In the genomic region with DNA sequence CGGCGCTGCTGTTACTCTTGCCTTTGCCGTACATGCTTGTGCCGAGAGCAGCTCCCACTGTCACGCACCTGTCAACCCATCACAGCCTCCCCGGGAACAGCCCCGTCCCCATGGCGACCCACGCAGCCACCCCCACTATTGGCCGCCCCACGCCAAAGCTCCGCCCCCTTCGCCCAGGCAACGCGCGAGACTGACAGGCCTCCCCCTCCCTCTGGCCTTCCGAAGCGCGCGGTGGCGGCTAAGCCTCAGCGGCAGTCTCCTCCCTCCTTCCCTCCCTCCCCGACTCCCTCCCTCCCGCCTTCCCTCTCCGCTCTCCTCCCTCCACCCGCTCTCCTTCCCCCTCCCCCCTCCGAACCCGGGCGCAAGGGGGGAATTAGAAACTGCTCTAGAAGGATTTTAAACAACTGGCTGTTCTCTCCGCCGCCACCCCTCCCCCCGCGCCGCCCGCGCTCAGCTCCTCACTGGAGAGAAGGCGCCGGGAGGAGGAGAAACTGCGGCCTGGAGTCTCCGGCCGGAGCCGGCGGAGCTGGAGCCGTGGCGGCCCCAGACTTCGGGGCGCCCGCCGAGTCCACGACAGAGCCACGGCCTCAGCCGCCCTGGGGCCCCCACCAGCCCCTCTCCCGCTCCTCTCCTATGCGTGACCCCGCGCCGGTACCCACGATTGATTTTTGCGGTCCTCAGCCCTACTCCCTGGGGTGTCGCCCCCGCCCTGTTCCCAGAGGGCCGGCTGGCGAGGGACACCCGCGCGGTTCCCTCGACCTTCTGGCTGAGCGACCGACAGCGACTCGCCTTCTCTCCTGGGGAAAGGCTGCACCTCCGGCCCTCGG, we compare ENCODE assay signal across 1 cellular context.
TF ChIP-seq lines count a peak whose summit lies in the region.

A gene (minus strand): TSS at position 89 of the 827 bp plus-strand sequence. CDS start 55 bp downstream, at position 34.

TF ChIP-seq in K562, 482 proteins besides CTCF, POLR2A, EP300 and RAD21 (continued from another document and continues in another):
- TF ChIP-seq, protein P1, sequence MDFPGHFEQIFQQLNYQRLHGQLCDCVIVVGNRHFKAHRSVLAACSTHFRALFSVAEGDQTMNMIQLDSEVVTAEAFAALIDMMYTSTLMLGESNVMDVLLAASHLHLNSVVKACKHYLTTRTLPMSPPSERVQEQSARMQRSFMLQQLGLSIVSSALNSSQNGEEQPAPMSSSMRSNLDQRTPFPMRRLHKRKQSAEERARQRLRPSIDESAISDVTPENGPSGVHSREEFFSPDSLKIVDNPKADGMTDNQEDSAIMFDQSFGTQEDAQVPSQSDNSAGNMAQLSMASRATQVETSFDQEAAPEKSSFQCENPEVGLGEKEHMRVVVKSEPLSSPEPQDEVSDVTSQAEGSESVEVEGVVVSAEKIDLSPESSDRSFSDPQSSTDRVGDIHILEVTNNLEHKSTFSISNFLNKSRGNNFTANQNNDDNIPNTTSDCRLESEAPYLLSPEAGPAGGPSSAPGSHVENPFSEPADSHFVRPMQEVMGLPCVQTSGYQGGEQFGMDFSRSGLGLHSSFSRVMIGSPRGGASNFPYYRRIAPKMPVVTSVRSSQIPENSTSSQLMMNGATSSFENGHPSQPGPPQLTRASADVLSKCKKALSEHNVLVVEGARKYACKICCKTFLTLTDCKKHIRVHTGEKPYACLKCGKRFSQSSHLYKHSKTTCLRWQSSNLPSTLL (IDR thresholded peaks at IDR 0.05) = no peak
- TF ChIP-seq ZKSCAN8 (CRISPR knock-in tag; IDR thresholded peaks at IDR 0.05) (no peak), NCOA4 (IDR thresholded peaks at IDR 0.05; ENCODE audit: partially characterized antibody) (no peak), GTF2E2 (tag; IDR thresholded peaks at IDR 0.05) (peak; percentile 94), POLR2AphosphoS2 (IDR thresholded peaks at IDR 0.05; ENCODE audit: low read length) (no peak), SLC30A9 (CRISPR knock-in tag; IDR thresholded peaks at IDR 0.05) (no peak), ZNF282 (CRISPR knock-in tag; IDR thresholded peaks at IDR 0.05) (no peak), TAF7 (tag; IDR thresholded peaks at IDR 0.05) (peak; percentile 86), ELF1 (tag; IDR thresholded peaks at IDR 0.05) (peak; percentile 85), MED1 (CRISPR knock-in tag; IDR thresholded peaks at IDR 0.05; ENCODE audit: borderline replicate concordance) (no peak), SETDB1 (IDR thresholded peaks at IDR 0.05; ENCODE audit: low read length) (no peak), ATF7 (IDR thresholded peaks at IDR 0.05) (peak; percentile 65), ZNF174 (CRISPR knock-in tag; IDR thresholded peaks at IDR 0.05) (no peak), ZNF830 (CRISPR knock-in tag; IDR thresholded peaks at IDR 0.05) (0 out of 2 replicates have a peak, but pooled peaks have one; percentile 77), SMAD3 (CRISPR knock-in tag; conservative IDR thresholded peaks at IDR 0.05) (no peak), ZNF133 (CRISPR knock-in tag; IDR thresholded peaks at IDR 0.05) (no peak), HLTF (IDR thresholded peaks at IDR 0.05) (0 out of 2 replicates have a peak, but pooled peaks have one; percentile 39), ZNF778 (CRISPR knock-in tag; IDR thresholded peaks at IDR 0.05) (no peak), MCM3 (IDR thresholded peaks at IDR 0.05) (no peak), SRSF9 (IDR thresholded peaks at IDR 0.05; ENCODE audit: borderline replicate concordance, low read depth, low read length) (no peak), TEAD4 (IDR thresholded peaks at IDR 0.05; ENCODE audit: low read length) (peak; percentile 19; the same call in 1 of the 2 replicates), TEAD4 (CRISPR knock-in tag; IDR thresholded peaks at IDR 0.05; ENCODE audit: borderline replicate concordance) (no peak), ZSCAN32 (CRISPR knock-in tag; IDR thresholded peaks at IDR 0.05) (peak; percentile 34; the same call in 1 of the 2 replicates), MAZ (CRISPR knock-in tag; conservative IDR thresholded peaks at IDR 0.05 in 1 of 2, IDR thresholded peaks at IDR 0.05 in 1 of 2) (peak; percentile 98 to 99; a peak in 3 of 4 replicates)
- TF ChIP-seq, protein P2, sequence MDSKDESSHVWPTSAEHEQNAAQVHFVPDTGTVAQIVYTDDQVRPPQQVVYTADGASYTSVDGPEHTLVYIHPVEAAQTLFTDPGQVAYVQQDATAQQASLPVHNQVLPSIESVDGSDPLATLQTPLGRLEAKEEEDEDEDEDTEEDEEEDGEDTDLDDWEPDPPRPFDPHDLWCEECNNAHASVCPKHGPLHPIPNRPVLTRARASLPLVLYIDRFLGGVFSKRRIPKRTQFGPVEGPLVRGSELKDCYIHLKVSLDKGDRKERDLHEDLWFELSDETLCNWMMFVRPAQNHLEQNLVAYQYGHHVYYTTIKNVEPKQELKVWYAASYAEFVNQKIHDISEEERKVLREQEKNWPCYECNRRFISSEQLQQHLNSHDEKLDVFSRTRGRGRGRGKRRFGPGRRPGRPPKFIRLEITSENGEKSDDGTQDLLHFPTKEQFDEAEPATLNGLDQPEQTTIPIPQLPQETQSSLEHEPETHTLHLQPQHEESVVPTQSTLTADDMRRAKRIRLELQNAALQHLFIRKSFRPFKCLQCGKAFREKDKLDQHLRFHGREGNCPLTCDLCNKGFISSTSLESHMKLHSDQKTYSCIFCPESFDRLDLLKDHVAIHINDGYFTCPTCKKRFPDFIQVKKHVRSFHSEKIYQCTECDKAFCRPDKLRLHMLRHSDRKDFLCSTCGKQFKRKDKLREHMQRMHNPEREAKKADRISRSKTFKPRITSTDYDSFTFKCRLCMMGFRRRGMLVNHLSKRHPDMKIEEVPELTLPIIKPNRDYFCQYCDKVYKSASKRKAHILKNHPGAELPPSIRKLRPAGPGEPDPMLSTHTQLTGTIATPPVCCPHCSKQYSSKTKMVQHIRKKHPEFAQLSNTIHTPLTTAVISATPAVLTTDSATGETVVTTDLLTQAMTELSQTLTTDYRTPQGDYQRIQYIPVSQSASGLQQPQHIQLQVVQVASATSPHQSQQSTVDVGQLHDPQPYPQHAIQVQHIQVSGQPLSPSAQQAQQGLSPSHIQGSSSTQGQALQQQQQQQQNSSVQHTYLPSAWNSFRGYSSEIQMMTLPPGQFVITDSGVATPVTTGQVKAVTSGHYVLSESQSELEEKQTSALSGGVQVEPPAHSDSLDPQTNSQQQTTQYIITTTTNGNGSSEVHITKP (IDR thresholded peaks at IDR 0.05; ENCODE audit: partially characterized antibody) = peak; percentile 86
- TF ChIP-seq, protein P3, sequence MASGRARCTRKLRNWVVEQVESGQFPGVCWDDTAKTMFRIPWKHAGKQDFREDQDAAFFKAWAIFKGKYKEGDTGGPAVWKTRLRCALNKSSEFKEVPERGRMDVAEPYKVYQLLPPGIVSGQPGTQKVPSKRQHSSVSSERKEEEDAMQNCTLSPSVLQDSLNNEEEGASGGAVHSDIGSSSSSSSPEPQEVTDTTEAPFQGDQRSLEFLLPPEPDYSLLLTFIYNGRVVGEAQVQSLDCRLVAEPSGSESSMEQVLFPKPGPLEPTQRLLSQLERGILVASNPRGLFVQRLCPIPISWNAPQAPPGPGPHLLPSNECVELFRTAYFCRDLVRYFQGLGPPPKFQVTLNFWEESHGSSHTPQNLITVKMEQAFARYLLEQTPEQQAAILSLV (tag; IDR thresholded peaks at IDR 0.05) = no peak
- TF ChIP-seq, protein P4, sequence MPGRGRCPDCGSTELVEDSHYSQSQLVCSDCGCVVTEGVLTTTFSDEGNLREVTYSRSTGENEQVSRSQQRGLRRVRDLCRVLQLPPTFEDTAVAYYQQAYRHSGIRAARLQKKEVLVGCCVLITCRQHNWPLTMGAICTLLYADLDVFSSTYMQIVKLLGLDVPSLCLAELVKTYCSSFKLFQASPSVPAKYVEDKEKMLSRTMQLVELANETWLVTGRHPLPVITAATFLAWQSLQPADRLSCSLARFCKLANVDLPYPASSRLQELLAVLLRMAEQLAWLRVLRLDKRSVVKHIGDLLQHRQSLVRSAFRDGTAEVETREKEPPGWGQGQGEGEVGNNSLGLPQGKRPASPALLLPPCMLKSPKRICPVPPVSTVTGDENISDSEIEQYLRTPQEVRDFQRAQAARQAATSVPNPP (IDR thresholded peaks at IDR 0.05; ENCODE audit: borderline replicate concordance, insufficient read depth, insufficient read length) = no peak
- TF ChIP-seq, protein P5, sequence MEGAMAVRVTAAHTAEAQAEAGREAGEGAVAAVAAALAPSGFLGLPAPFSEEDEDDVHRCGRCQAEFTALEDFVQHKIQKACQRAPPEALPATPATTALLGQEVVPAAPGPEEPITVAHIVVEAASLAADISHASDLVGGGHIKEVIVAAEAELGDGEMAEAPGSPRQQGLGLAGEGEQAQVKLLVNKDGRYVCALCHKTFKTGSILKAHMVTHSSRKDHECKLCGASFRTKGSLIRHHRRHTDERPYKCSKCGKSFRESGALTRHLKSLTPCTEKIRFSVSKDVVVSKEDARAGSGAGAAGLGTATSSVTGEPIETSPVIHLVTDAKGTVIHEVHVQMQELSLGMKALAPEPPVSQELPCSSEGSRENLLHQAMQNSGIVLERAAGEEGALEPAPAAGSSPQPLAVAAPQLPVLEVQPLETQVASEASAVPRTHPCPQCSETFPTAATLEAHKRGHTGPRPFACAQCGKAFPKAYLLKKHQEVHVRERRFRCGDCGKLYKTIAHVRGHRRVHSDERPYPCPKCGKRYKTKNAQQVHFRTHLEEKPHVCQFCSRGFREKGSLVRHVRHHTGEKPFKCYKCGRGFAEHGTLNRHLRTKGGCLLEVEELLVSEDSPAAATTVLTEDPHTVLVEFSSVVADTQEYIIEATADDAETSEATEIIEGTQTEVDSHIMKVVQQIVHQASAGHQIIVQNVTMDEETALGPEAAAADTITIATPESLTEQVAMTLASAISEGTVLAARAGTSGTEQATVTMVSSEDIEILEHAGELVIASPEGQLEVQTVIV (CRISPR knock-in tag; IDR thresholded peaks at IDR 0.05; ENCODE audit: borderline replicate concordance) = no peak
- TF ChIP-seq, protein P6, sequence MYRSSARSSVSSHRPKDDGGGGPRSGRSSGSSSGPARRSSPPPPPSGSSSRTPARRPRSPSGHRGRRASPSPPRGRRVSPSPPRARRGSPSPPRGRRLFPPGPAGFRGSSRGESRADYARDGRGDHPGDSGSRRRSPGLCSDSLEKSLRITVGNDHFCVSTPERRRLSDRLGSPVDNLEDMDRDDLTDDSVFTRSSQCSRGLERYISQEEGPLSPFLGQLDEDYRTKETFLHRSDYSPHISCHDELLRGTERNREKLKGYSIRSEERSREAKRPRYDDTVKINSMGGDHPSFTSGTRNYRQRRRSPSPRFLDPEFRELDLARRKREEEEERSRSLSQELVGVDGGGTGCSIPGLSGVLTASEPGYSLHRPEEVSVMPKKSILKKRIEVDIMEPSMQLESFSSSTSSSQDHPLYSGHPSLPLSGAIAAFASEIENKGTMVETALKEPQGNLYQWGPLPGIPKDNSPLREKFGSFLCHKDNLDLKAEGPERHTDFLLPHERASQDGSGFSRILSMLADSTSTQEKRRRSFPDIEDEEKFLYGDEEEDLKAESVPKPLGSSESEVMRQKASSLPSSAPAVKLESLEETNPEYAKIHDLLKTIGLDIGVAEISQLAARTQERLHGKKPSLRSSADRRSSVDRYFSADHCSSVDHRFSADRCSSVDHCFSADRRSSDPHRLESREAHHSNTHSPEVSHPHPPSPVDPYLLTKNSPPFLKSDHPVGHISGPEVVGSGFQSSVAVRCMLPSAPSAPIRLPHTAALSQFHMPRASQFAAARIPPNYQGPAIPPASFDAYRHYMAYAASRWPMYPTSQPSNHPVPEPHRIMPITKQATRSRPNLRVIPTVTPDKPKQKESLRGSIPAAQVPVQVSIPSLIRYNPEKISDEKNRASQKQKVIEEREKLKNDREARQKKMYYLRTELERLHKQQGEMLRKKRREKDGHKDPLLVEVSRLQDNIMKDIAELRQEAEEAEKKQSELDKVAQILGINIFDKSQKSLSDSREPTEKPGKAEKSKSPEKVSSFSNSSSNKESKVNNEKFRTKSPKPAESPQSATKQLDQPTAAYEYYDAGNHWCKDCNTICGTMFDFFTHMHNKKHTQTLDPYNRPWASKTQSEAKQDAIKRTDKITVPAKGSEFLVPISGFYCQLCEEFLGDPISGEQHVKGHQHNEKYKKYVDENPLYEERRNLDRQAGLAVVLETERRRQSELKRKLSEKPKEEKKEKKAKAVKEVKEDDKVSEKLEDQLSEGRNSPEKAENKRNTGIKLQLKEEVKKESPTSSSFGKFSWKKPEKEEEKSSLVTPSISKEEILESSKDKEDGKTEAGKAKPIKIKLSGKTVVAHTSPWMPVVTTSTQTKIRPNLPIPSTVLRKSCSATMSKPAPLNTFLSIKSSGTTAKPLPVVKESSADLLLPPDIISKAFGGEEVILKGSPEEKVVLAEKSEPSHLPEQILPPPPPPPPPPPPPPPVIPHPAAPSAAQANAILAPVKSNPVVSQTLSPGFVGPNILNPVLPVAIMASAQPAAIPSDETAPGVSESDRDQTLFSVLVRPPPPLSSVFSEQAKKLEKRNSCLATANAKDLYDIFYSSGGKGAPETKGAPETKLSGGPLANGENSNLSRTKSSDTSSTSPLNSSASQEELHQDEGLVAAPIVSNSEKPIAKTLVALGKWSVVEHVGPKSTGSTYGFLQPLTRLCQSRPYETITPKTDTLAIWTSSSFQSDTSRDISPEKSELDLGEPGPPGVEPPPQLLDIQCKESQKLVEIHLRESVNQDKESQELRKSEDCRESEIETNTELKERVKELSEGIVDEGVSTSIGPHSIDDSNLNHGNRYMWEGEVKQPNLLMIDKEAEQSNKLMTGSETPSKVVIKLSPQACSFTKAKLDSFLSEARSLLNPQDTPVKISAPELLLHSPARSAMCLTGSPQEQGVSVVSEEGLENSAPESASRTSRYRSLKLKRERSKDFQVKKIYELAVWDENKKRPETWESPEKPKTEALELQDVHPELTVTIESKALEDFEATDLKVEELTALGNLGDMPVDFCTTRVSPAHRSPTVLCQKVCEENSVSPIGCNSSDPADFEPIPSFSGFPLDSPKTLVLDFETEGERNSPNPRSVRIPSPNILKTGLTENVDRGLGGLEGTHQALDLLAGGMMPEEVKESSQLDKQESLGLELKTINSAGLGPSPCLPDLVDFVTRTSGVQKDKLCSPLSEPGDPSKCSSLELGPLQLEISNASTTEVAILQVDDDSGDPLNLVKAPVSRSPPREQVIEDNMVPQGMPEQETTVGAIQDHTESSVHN (IDR thresholded peaks at IDR 0.05; ENCODE audit: borderline replicate concordance in 1 of 2, low read depth in 1 of 2) = peak in 1 of 2 experiments; percentile 52; a peak in 1 of 4 replicates
- TF ChIP-seq, protein P7, sequence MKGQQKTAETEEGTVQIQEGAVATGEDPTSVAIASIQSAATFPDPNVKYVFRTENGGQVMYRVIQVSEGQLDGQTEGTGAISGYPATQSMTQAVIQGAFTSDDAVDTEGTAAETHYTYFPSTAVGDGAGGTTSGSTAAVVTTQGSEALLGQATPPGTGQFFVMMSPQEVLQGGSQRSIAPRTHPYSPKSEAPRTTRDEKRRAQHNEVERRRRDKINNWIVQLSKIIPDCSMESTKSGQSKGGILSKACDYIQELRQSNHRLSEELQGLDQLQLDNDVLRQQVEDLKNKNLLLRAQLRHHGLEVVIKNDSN (CRISPR knock-in tag; IDR thresholded peaks at IDR 0.05) = no peak
- TF ChIP-seq, protein P8, sequence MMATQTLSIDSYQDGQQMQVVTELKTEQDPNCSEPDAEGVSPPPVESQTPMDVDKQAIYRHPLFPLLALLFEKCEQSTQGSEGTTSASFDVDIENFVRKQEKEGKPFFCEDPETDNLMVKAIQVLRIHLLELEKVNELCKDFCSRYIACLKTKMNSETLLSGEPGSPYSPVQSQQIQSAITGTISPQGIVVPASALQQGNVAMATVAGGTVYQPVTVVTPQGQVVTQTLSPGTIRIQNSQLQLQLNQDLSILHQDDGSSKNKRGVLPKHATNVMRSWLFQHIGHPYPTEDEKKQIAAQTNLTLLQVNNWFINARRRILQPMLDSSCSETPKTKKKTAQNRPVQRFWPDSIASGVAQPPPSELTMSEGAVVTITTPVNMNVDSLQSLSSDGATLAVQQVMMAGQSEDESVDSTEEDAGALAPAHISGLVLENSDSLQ (IDR thresholded peaks at IDR 0.05) = peak; percentile 99
